ENCODE assay signal across 12 cellular contexts in genomic region chr3:185658943-185659342, GRCh38.
DNase-seq lines count a peak whose midpoint lies in the region; ATAC-seq and TF ChIP-seq lines count a peak whose summit lies in the region.
"Had no signal": no experiment of that assay in that cellular context is flagged by ENCODE, and none has a peak within 500 bp of the region (broad histone marks: within the 10 kb centered on the region; RNA-seq: fewer than 3 reads in every experiment).

No MANE protein-coding gene starts in this region.

- no peak for TF ChIP-seq EP300 in sigmoid colon (IDR thresholded peaks at IDR 0.05)

- H3K9me3 ChIP-seq in fibroblast of lung (ENCODE audit: control insufficient read depth, insufficient read depth, low read depth, low read length), result no peaks in the 10 kb centered on the region
- no peaks in the 10 kb centered on the region for H3K9me3 ChIP-seq in sigmoid colon
- H3K9me3 ChIP-seq: spleen had no signal

- H3K27me3 Mint-ChIP-seq in WTC11 (ENCODE audit: low read depth), result no peaks in the 10 kb centered on the region; the same call in 1 of the 2 replicates
- H3K27me3 Mint-ChIP-seq: type B pancreatic cell had no signal

- H3K4me1 ChIP-seq in fibroblast of lung (ENCODE audit: control insufficient read depth, extremely low read depth, insufficient read depth, low read length), result peaks cover 41% of the 10 kb centered on the region
- H3K4me1 ChIP-seq in sigmoid colon, result peaks cover 0 to 56% (median 44%) of the 10 kb centered on the region in 4 donors

- peaks cover 12% of the 10 kb centered on the region for H3K4me1 Mint-ChIP-seq in WTC11

- no peak overlapping the region for H3K4me3 Mint-ChIP-seq in WTC11
- H3K4me3 Mint-ChIP-seq: type B pancreatic cell had no signal

- H3K27ac Mint-ChIP-seq in WTC11, result peak overlapping the region; percentile 60; the same call in 1 of the 2 replicates

- H2AFZ ChIP-seq in fibroblast of lung (ENCODE audit: low read length), result no peak overlapping the region

- no peak for ATAC-seq in WTC11

- peaks cover 11% of the 10 kb centered on the region for H3K36me3 ChIP-seq in fibroblast of lung (ENCODE audit: control insufficient read depth, insufficient read depth, low read length)
- no peaks in the 10 kb centered on the region for H3K36me3 ChIP-seq in sigmoid colon
- H3K36me3 ChIP-seq: spleen had no signal

- H3K27me3 ChIP-seq in fibroblast of lung (ENCODE audit: control insufficient read depth, insufficient read depth, low read length), result no peaks in the 10 kb centered on the region
- no peaks in the 10 kb centered on the region for H3K27me3 ChIP-seq in sigmoid colon
- H3K27me3 ChIP-seq: spleen had no signal

- intact Hi-C loops in sigmoid colon (cut with DNase I), result no loop called here

- CTCF ChIA-PET in WTC11 (lab: Charles Lee), result interaction anchor here (1.6 to 2.0 kb wide), 2 partner anchors 11 to 223 kb away, joined by 4 to 40 read pairs; no protein-coding TSS in a partner anchor

- H4K20me1 ChIP-seq in fibroblast of lung (ENCODE audit: control insufficient read depth, extremely low read depth, insufficient read depth, low read length), result no peaks in the 10 kb centered on the region

- no peak overlapping the region for H3K9ac ChIP-seq in fibroblast of lung (ENCODE audit: insufficient read depth, low read length)

- TF ChIP-seq CTCF in C4-2B (conservative IDR thresholded peaks at IDR 0.05) (no peak), WTC11 (IDR thresholded peaks at IDR 0.05) (no peak), fibroblast of lung (conservative IDR thresholded peaks at IDR 0.05 in 1 of 2, IDR thresholded peaks at IDR 0.05 in 1 of 2; ENCODE audit: low read depth in 1 of 2, low read length in 2 of 2) (no peak), sigmoid colon (IDR thresholded peaks at IDR 0.05) (no peak)

- no peak overlapping the region for H3K4me3 ChIP-seq in fibroblast of lung (replicated peaks in 1 of 4; ENCODE audit: control extremely low read depth in 1 of 4, insufficient read depth in 1 of 4, low read depth in 3 of 4, low read length in 4 of 4)
- no peak overlapping the region for H3K4me3 ChIP-seq in sigmoid colon
- H3K4me3 ChIP-seq: spleen had no signal

- POLR2A ChIA-PET in WTC11 (lab: Charles Lee), result no interaction called here

- H3K27ac ChIP-seq in C4-2B (0 out of 2 replicates have a peak overlapping the region, but pooled peaks have one; percentile 5), fibroblast of lung (ENCODE audit: insufficient read depth, low read length) (peak overlapping the region; percentile 18), sigmoid colon (peak overlapping the region; percentile 29 to 86 (median 52))

- no peaks in the 10 kb centered on the region for H3K9me3 Mint-ChIP-seq in WTC11
- H3K9me3 Mint-ChIP-seq: type B pancreatic cell had no signal

- H3K36me3 Mint-ChIP-seq in WTC11, result peaks cover 44% of the 10 kb centered on the region

- no peak for TF ChIP-seq POLR2A in sigmoid colon (IDR thresholded peaks at IDR 0.05)

- WGBS in sigmoid colon, 2 donors, result 83 to 93% methylated on average over 1 of the region's 1 CpG

- DNase-seq in WTC11 (ENCODE audit: low spot score), result no peak
- DNase-seq in fibroblast of lung (ENCODE audit: low read depth in 2 of 2), result no peak
- DNase-seq in sigmoid colon, result peak; percentile 52
- no peak for DNase-seq in activated CD4-positive, alpha-beta T cell treated with anti-CD3 and anti-CD28 coated beads for 48 hours
- DNase-seq in COLO829 (ENCODE audit: low spot score), result no peak
- DNase-seq in NCI-H187 (lab: John Stamatoyannopoulos, UW), result no peak
- DNase-seq in activated CD4-positive, CD25-positive, alpha-beta regulatory T cell treated with anti-CD3 and anti-CD28 coated beads, Interleukin-2, amount 50 U/mL, for 72 hours, result no peak
- DNase-seq: DMS 273 treated with DMSO at 0.1 percent for 48 hours, NCI-H2171, spleen had no signal

- no peak overlapping the region for H3K4me2 ChIP-seq in fibroblast of lung (ENCODE audit: extremely low read depth, insufficient read depth, low read length)

- no peaks in the 10 kb centered on the region for H3K79me2 ChIP-seq in fibroblast of lung (ENCODE audit: control insufficient read depth, insufficient read depth, low read length)

TF ChIP-seq in WTC11, 78 proteins besides CTCF, POLR2A, EP300 and RAD21 (continues in another document):
- no peak for TF ChIP-seq ZNF416 (CRISPR knock-in tag; IDR thresholded peaks at IDR 0.05)
- no peak for TF ChIP-seq MAX (CRISPR knock-in tag; IDR thresholded peaks at IDR 0.05)
- no peak for TF ChIP-seq PRDM15 (CRISPR knock-in tag; IDR thresholded peaks at IDR 0.05)
- TF ChIP-seq ATF3 (CRISPR knock-in tag; conservative IDR thresholded peaks at IDR 0.05), result no peak
- TF ChIP-seq ZNF121 (CRISPR knock-in tag; IDR thresholded peaks at IDR 0.05), result no peak
- no peak for TF ChIP-seq MYBL2 (CRISPR knock-in tag; IDR thresholded peaks at IDR 0.05)
- no peak for TF ChIP-seq NR3C1 (CRISPR knock-in tag; conservative IDR thresholded peaks at IDR 0.05; ENCODE audit: low read depth)
- no peak for TF ChIP-seq CREB1 (CRISPR knock-in tag; IDR thresholded peaks at IDR 0.05)
- no peak for TF ChIP-seq STAT6 (CRISPR knock-in tag; conservative IDR thresholded peaks at IDR 0.05; ENCODE audit: low read depth)
